In the genomic region with DNA sequence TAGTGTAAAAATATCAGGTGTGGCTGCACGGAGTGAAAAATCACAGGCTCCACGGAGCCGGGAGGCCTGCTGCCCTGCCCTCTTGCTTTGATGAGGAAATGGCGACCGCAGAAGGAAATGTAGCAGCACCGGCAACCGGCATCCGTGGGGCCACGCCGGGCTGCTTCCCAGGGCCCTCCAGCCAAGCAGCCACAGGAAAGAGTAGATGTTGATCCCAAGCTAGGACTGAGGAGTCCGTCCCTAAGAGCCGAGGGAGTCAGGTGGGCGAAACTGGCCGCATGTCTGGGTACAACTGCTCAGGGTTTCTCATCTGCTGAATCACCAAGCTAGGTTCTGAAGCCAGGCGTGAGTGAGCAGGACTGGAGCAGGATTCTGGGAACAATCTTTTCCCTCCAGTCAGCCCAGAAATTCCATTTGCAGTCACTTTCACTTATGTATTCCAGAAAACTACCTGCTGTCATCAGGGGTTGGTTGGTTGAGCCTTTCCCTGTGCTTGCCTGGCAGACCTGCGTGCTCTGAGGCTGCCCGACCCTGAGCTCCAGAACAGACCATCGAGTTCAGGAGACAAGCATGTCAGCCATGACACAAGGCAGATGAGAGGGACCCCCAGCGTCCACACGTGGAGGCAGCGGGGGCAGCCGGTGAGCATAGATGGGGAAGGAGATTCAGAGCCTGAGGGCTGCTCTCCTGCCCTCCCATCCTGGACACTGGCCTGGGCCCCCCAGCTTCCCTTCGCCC, we compare ENCODE assay signal across 1 cellular context.
TF ChIP-seq lines count a peak whose summit lies in the region.

No MANE protein-coding gene starts in this region.

TF ChIP-seq in A549, 52 proteins besides CTCF, POLR2A, EP300 and RAD21 (continued from another document):
- TF ChIP-seq, protein P1, sequence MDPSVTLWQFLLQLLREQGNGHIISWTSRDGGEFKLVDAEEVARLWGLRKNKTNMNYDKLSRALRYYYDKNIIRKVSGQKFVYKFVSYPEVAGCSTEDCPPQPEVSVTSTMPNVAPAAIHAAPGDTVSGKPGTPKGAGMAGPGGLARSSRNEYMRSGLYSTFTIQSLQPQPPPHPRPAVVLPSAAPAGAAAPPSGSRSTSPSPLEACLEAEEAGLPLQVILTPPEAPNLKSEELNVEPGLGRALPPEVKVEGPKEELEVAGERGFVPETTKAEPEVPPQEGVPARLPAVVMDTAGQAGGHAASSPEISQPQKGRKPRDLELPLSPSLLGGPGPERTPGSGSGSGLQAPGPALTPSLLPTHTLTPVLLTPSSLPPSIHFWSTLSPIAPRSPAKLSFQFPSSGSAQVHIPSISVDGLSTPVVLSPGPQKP (IDR thresholded peaks at IDR 0.05; ENCODE audit: low read depth, low read length) = no peak
- TF ChIP-seq TFCP2L1 (CRISPR knock-in tag; IDR thresholded peaks at IDR 0.05) = no peak
